Comparison of ENCODE assay signal across 1 cellular context in genomic region chr9:71675857-71676165, GRCh38.
TF ChIP-seq lines count a peak whose summit lies in the region.

No MANE protein-coding gene starts in this region.

TF ChIP-seq in endothelial cell of umbilical vein, 7 proteins besides CTCF, POLR2A, EP300 and RAD21:
- TF ChIP-seq GATA2 (IDR thresholded peaks at IDR 0.05; ENCODE audit: insufficient read depth, insufficient read length, low read depth, low read length): no peak
- TF ChIP-seq MYC (IDR thresholded peaks at IDR 0.05; ENCODE audit: low read depth, low read length): no peak
- no peak for TF ChIP-seq EZH2 (IDR thresholded peaks at IDR 0.05; ENCODE audit: borderline replicate concordance, low read depth, low read length, severe bottlenecking)
- TF ChIP-seq MAX (IDR thresholded peaks at IDR 0.05; ENCODE audit: insufficient read depth, insufficient read length): no peak
- peak; percentile 48 for TF ChIP-seq JUN (IDR thresholded peaks at IDR 0.05; ENCODE audit: borderline replicate concordance, insufficient read depth, insufficient read length, low read depth)
- TF ChIP-seq POLR2AphosphoS5 (IDR thresholded peaks at IDR 0.05; ENCODE audit: insufficient read depth, low read depth, low read length): no peak
- TF ChIP-seq FOS (IDR thresholded peaks at IDR 0.05; ENCODE audit: borderline replicate concordance, insufficient read depth, low read length): peak; percentile 62
